Comparison of ENCODE assay signal across 8 cellular contexts in the genomic region with DNA sequence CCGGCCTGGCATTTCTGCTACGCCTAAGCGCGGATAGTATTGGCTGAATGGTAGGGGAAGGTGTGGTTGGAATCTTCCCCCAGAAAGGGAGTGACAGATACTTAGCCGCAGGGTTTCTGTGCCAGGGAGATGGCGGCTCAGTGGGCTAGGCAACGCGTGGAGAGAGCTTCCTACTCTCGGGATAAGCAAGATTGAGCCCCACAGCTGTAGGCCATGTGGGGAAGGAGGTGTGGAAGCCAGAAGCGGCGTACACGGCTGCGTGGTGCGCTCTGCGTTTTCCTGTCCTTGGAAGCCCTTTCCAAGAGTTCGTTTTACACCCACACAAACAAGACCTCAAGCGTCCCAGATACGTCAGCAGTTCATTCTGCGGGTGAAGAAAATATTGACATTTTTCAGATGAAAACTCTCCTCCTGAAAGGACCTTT. TPM values are rescaled to one million over a fixed set of nuclear protein-coding genes. Genes with fewer than 3 reads are reported as not detected.
DNase-seq lines count a peak whose midpoint lies in the region; ATAC-seq and TF ChIP-seq lines count a peak whose summit lies in the region.

No MANE protein-coding gene starts in this region.

- H3K9me3 ChIP-seq in MG63 (no peaks in the 10 kb centered on the region), WERI-Rb-1 (ENCODE audit: severe bottlenecking) (no peaks in the 10 kb centered on the region), left lung (no peaks in the 10 kb centered on the region)

- peaks cover 0 to 20% of the 10 kb centered on the region in 2 donors for H3K4me1 ChIP-seq in left lung

- intact Hi-C loops in left lung (cut with DNase I), result no loop called here

- H3K4me3 ChIP-seq in MG63 (peak overlapping the region; percentile 50), WERI-Rb-1 (ENCODE audit: low read depth, low read length) (peak overlapping the region; percentile 81), left lung (peak overlapping the region; percentile 61 to 63)

- no peaks in the 10 kb centered on the region for H3K36me3 Mint-ChIP-seq in chondrocyte (ENCODE audit: low read depth)

- H3K27me3 ChIP-seq in MG63 (peaks cover 12% of the 10 kb centered on the region; the same call in 1 of the 2 replicates), WERI-Rb-1 (ENCODE audit: insufficient read depth, low read depth, severe bottlenecking) (peaks cover 9% of the 10 kb centered on the region), left lung (peaks cover 4 to 39% of the 10 kb centered on the region in 2 donors)

- no peak overlapping the region for H3K27ac Mint-ChIP-seq in chondrocyte (ENCODE audit: unreplicated experiment)

- no peaks in the 10 kb centered on the region for H3K9me3 Mint-ChIP-seq in chondrocyte (ENCODE audit: low read depth)

- H3K27ac ChIP-seq in WERI-Rb-1 (no peak overlapping the region), left lung (peak overlapping the region; percentile 67 to 83)

- peak overlapping the region; percentile 80 for H3K4me3 Mint-ChIP-seq in chondrocyte (ENCODE audit: unreplicated experiment)

- no peak for TF ChIP-seq CTCF in WERI-Rb-1 (IDR thresholded peaks at IDR 0.05; ENCODE audit: low read depth, low read length)
- TF ChIP-seq CTCF in chondrocyte (IDR thresholded peaks at IDR 0.05), result no peak
- TF ChIP-seq CTCF in left lung (IDR thresholded peaks at IDR 0.05), result no peak

- peak; percentile 72 for ATAC-seq in left lung

- peaks cover 44% of the 10 kb centered on the region for H3K27me3 Mint-ChIP-seq in chondrocyte (ENCODE audit: low read depth)

- peaks cover 15% of the 10 kb centered on the region for H3K4me1 Mint-ChIP-seq in chondrocyte (ENCODE audit: low read depth)

- DNase-seq in ELR (ENCODE audit: low read depth), result peak; percentile 69
- peak; percentile 27 for DNase-seq in GOT3 (lab: John Stamatoyannopoulos, UW)
- DNase-seq in MG63, result peak; percentile 15
- DNase-seq in WERI-Rb-1, result peak; percentile 23
- no peak for DNase-seq in chondrocyte (ENCODE audit: low spot score)
- DNase-seq in left lung, result peak; percentile 53 to 83
- DNase-seq in stimulated activated CD4-positive, alpha-beta T cell treated with anti-CD3 and anti-CD28 coated beads, Interleukin-4, amount 100 ng/mL, for 1 hour, result peak; percentile 39
- no peak for DNase-seq in NAMALWA (ENCODE audit: low spot score)

- no peaks in the 10 kb centered on the region for H3K36me3 ChIP-seq in MG63
- H3K36me3 ChIP-seq in WERI-Rb-1, result no peaks in the 10 kb centered on the region
- no peaks in the 10 kb centered on the region for H3K36me3 ChIP-seq in left lung

RNA-seq across cellular contexts. Expression of gene GPAT3, which starts 0.4 kb away (rescaled TPM):
- total RNA-seq in MG63 (2014; rRNA removed; shearing (Covaris generic); ENCODE audit: low replicate concordance), result 0.16 TPM in 1 of 2 replicates, not detected in the other
- total RNA-seq in chondrocyte, result 0.07 to 0.17 TPM (median 0.15 TPM) in 3 replicates
- total RNA-seq in left lung, result 10 to 100 TPM in 1 of 2 donors, 1 to 10 TPM in 1; 5.7 to 16.6 TPM

RNA-seq across cellular contexts. Expression of gene ABRAXAS1, which starts 50.6 kb away (rescaled TPM):
- total RNA-seq in MG63 (2014; rRNA removed; shearing (Covaris generic); ENCODE audit: low replicate concordance), result 1.7 and 2.4 TPM in 2 replicates
- total RNA-seq in chondrocyte (11.0 to 14.6 TPM (median 12.2 TPM) in 3 replicates), left lung (10 to 100 TPM; 10.7 to 11.6 TPM)

Comparison
In these comparisons a context has a peak if more than half of its experiments do, and no peak if none do; other contexts are left out.
1. DNase-seq: peak in ELR (single experiment), GOT3 (single experiment), MG63 (single experiment), WERI-Rb-1 (single experiment), left lung (2 of 2) and stimulated activated CD4-positive, alpha-beta T cell treated with anti-CD3 and anti-CD28 coated beads, Interleukin-4, amount 100 ng/mL, for 1 hour (single experiment); none in chondrocyte (single experiment) and NAMALWA (single experiment).
2. Peak in every context shown above with its lines, with median percentiles within 50 percentile points of each other: H3K4me3 ChIP-seq.